ENCODE assay signal across 15 cellular contexts in the genomic region with DNA sequence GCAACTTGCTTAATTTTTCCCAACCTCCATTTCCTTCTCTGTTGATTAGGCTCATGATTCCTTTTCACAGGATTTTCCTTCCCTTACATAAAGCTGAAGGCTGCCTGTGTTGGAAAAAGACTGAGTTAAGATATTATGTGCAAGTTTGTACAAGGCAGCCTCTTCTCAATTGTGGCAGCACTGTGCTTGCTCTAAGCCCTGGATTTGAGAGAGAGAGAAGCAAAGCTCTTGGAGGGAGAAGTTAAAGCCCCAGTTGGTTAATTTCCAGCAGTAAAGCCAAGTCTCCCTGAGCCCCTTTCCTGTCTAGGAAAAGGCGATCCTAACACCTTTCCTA.
DNase-seq lines count a peak whose midpoint lies in the region; ATAC-seq and TF ChIP-seq lines count a peak whose summit lies in the region.
"Had no signal": no experiment of that assay in that cellular context is flagged by ENCODE, and none has a peak within 500 bp of the region (broad histone marks: within the 10 kb centered on the region; RNA-seq: fewer than 3 reads in every experiment).

No MANE protein-coding gene starts in this region.

- POLR2A ChIA-PET in MCF 10A (lab: Yijun Ruan, JAX), result interaction anchor here (0.7 to 2.3 kb wide), 5 partner anchors 12 to 154 kb away, joined by 3 to 11 read pairs (median 4); no protein-coding TSS in a partner anchor

- no peak for ATAC-seq in GM18511 (IDR thresholded peaks at IDR 0.05; ENCODE audit: unreplicated experiment)

- H3K36me3 ChIP-seq in breast epithelium, result no peaks in the 10 kb centered on the region
- no peaks in the 10 kb centered on the region for H3K36me3 ChIP-seq in hepatocyte (replicated peaks; ENCODE audit: insufficient read depth, low read depth)

- H3K36me3 Mint-ChIP-seq in MCF 10A (ENCODE audit: insufficient read depth, unreplicated experiment), result no peaks in the 10 kb centered on the region
- H3K36me3 Mint-ChIP-seq: CD14-positive monocyte had no signal

- H3K27ac ChIP-seq in breast epithelium (peak overlapping the region; percentile 14 to 62), hepatocyte (peak overlapping the region; percentile 64)

- DNase-seq in breast epithelium (ENCODE audit: low spot score in 2 of 2) (no peak), MCF 10A (ENCODE audit: unreplicated experiment) (no peak), hepatocyte (ENCODE audit: low spot score) (no peak), retinal pigment epithelial cell (ENCODE audit: low read depth) (peak; percentile 44), G401 (ENCODE audit: low spot score) (no peak), HUDEP-2 (lab: John Stamatoyannopoulos, UW; ENCODE audit: unreplicated experiment in 76 of 76) (no peak), KBM-7 (no peak)
- DNase-seq: 8988T, NCI-H1105 treated with DMSO at 0.1 percent for 48 hours, NCI-H1694, NCI-H2081 treated with DMSO at 0.1 percent for 48 hours, OCI-M1, SHP77 had no signal

- H3K9me3 ChIP-seq in breast epithelium, result no peaks in the 10 kb centered on the region
- H3K9me3 ChIP-seq in hepatocyte (ENCODE audit: low read depth), result no peaks in the 10 kb centered on the region

- no peaks in the 10 kb centered on the region for H3K4me1 ChIP-seq in breast epithelium
- peaks cover 23% of the 10 kb centered on the region for H3K4me1 ChIP-seq in hepatocyte (ENCODE audit: insufficient read depth)

- in situ Hi-C loops in G401 (cut with HindIII; ENCODE audit: low sequenced_read_pairs), result no loop called here
- in situ Hi-C loops in KBM-7 (cut with MboI; ENCODE audit: low pct_unique_long_range_greater_than_20kb, low sequenced_read_pairs), result no loop called here

- no peak for TF ChIP-seq POLR2A in breast epithelium (IDR thresholded peaks at IDR 0.05)

- no peaks in the 10 kb centered on the region for H3K27me3 ChIP-seq in breast epithelium
- no peaks in the 10 kb centered on the region for H3K27me3 ChIP-seq in hepatocyte

- intact Hi-C loops in breast epithelium (cut with DNase I; ENCODE audit: low total_unique reads) (no loop called here), MCF 10A (cut with micrococcal nuclease) (no loop called here)

- H3K9me2 ChIP-seq in hepatocyte (replicated peaks; ENCODE audit: insufficient read depth), result no peaks in the 10 kb centered on the region

- H3K79me2 ChIP-seq in hepatocyte, result no peaks in the 10 kb centered on the region

- H3K27ac Mint-ChIP-seq in MCF 10A (ENCODE audit: low read depth, unreplicated experiment), result no peak overlapping the region

- no peak overlapping the region for H3K4me3 Mint-ChIP-seq in MCF 10A (ENCODE audit: unreplicated experiment)
- H3K4me3 Mint-ChIP-seq: CD14-positive monocyte had no signal

- no TSS peak for BruUV-seq in MCF 10A (replicated peaks; lab: Mats Ljungman, UMichigan)

- H3K27me3 Mint-ChIP-seq in MCF 10A (ENCODE audit: insufficient read depth, unreplicated experiment), result no peaks in the 10 kb centered on the region

- H4K20me1 ChIP-seq in hepatocyte (ENCODE audit: insufficient read depth, poor library complexity, severe bottlenecking), result no peaks in the 10 kb centered on the region

- no peak for TF ChIP-seq CTCF in breast epithelium (IDR thresholded peaks at IDR 0.05)
- no peak for TF ChIP-seq CTCF in MCF 10A (IDR thresholded peaks at IDR 0.05; ENCODE audit: unreplicated experiment)
- TF ChIP-seq CTCF in hepatocyte (IDR thresholded peaks at IDR 0.05; ENCODE audit: poor library complexity), result no peak
- no peak for TF ChIP-seq CTCF in retinal pigment epithelial cell (conservative IDR thresholded peaks at IDR 0.05; ENCODE audit: low read depth, low read length)

- H3K4me2 ChIP-seq in hepatocyte, result peak overlapping the region; percentile 7

- 92% methylated on average over 1 of the region's 1 CpG for WGBS in hepatocyte (ENCODE audit: low lambda C conversion rate, missing lambda C conversion rate)

- no peak overlapping the region for H2AFZ ChIP-seq in hepatocyte

- H3K9me3 Mint-ChIP-seq in MCF 10A (ENCODE audit: unreplicated experiment), result no peaks in the 10 kb centered on the region
- H3K9me3 Mint-ChIP-seq: CD14-positive monocyte had no signal

- CTCF ChIA-PET in MCF 10A (lab: Yijun Ruan, JAX), result interaction anchor here (0.6 kb wide), 1 partner anchor 1984 kb away, joined by 3 read pairs; no protein-coding TSS in a partner anchor

- H3K4me3 ChIP-seq in breast epithelium (no peak overlapping the region), hepatocyte (no peak overlapping the region), retinal pigment epithelial cell (ENCODE audit: low read length) (no peak overlapping the region)

- H3K4me1 Mint-ChIP-seq in MCF 10A (ENCODE audit: insufficient read depth, unreplicated experiment), result peaks cover 15% of the 10 kb centered on the region
